7 cellular contexts compared by ENCODE assay signal in the genomic region with DNA sequence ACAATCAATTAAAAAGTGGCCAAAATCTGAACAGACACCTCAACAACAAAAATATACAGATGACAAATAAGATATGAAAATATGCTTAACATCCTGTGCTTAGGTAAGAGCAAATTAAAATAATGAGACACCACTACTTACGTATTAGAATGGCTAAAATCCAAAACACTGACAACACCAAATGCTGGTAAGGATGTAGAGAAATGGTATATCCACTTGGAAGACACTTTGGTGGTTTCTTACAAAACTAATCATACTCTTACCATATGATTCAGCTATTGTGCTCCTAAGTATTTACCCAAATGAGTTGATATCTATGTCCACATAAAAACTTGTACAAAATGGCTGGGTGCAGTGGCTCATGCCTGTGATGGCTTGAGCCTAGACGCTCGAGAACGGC.
"Had no signal": no experiment of that assay in that cellular context is flagged by ENCODE, and none has a peak within 500 bp of the region (broad histone marks: within the 10 kb centered on the region; RNA-seq: fewer than 3 reads in every experiment).

No MANE protein-coding gene starts in this region.

- H3K27ac ChIP-seq: HL-60, KMS-11 had no signal

- FAIRE-seq: HepG2, HTR-8/SVneo had no signal

- ATAC-seq: HepG2 had no signal

- H3K9ac ChIP-seq: KMS-11 had no signal

- H3K4me2 ChIP-seq: KMS-11 had no signal

- DNase-seq: IMR-90, KBM-7, KG1 had no signal
